In the genomic region with DNA sequence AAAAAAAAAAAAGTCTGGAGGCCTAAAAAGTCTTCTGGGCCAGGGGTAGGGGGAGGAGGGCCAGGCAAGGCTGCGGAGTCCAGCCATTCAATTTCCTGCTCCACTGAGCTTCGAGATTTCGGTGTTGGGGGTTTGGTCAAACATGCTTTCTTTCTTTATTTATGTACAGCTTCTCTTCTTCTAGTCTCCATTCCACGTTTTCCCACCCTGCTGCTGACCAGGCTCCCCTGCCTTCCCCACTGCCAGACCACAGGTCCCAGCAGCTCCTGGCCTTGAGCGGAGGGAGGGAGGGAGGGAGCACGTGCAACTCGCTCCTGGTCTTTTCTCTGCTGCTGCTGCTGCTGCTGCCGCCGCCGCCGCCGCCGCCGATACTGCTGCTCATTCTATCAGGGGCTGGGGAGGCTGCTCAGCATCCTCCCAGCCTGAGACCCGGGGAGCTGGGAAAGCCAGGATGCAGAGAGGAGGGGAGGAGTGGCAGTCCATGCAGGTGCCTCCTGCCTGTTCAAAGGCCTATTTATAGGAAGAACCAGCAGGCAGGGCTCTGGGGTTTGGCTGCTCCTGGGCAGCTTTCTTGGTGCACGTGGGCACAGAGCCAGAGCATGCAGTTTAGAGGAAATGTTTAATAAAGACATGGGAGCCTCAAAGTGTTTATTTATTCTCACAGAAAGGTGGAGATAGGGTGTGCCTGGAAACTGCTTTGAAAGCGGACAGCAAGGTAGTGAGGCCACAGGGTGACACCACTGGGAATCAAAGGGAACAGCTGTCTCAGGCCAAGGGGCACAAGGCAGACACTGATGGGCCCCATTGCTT, we compare ENCODE assay signal across 2 cellular contexts.
A peak's percentile ranks its signal among the peaks of the same experiment; 100 is the strongest.
TF ChIP-seq lines count a peak whose summit lies in the region.

No MANE protein-coding gene starts in this region.

TF ChIP-seq in GM12878, 131 proteins besides CTCF, POLR2A, EP300 and RAD21:
- no peak for TF ChIP-seq RAD51 (IDR thresholded peaks at IDR 0.05)
- TF ChIP-seq ATF7 (IDR thresholded peaks at IDR 0.05; ENCODE audit: low read depth) = no peak
- no peak for TF ChIP-seq BCL11A (IDR thresholded peaks at IDR 0.05; ENCODE audit: low read depth, low read length)
- TF ChIP-seq RELA (IDR thresholded peaks at IDR 0.05; ENCODE audit: borderline replicate concordance, partially characterized antibody) = no peak
- TF ChIP-seq ZBTB4 (CRISPR knock-in tag; IDR thresholded peaks at IDR 0.05) = no peak
- TF ChIP-seq ZNF217 (IDR thresholded peaks at IDR 0.05) = no peak
- no peak for TF ChIP-seq CEBPB (IDR thresholded peaks at IDR 0.05; ENCODE audit: borderline replicate concordance in 1 of 2, low read depth in 2 of 2, low read length in 2 of 2)
- TF ChIP-seq ZNF24 (IDR thresholded peaks at IDR 0.05) = no peak
- TF ChIP-seq FOXK2 (IDR thresholded peaks at IDR 0.05) = no peak
- TF ChIP-seq PML (IDR thresholded peaks at IDR 0.05; ENCODE audit: low read length) = no peak
- TF ChIP-seq NBN (IDR thresholded peaks at IDR 0.05) = no peak
- TF ChIP-seq, protein P1, sequence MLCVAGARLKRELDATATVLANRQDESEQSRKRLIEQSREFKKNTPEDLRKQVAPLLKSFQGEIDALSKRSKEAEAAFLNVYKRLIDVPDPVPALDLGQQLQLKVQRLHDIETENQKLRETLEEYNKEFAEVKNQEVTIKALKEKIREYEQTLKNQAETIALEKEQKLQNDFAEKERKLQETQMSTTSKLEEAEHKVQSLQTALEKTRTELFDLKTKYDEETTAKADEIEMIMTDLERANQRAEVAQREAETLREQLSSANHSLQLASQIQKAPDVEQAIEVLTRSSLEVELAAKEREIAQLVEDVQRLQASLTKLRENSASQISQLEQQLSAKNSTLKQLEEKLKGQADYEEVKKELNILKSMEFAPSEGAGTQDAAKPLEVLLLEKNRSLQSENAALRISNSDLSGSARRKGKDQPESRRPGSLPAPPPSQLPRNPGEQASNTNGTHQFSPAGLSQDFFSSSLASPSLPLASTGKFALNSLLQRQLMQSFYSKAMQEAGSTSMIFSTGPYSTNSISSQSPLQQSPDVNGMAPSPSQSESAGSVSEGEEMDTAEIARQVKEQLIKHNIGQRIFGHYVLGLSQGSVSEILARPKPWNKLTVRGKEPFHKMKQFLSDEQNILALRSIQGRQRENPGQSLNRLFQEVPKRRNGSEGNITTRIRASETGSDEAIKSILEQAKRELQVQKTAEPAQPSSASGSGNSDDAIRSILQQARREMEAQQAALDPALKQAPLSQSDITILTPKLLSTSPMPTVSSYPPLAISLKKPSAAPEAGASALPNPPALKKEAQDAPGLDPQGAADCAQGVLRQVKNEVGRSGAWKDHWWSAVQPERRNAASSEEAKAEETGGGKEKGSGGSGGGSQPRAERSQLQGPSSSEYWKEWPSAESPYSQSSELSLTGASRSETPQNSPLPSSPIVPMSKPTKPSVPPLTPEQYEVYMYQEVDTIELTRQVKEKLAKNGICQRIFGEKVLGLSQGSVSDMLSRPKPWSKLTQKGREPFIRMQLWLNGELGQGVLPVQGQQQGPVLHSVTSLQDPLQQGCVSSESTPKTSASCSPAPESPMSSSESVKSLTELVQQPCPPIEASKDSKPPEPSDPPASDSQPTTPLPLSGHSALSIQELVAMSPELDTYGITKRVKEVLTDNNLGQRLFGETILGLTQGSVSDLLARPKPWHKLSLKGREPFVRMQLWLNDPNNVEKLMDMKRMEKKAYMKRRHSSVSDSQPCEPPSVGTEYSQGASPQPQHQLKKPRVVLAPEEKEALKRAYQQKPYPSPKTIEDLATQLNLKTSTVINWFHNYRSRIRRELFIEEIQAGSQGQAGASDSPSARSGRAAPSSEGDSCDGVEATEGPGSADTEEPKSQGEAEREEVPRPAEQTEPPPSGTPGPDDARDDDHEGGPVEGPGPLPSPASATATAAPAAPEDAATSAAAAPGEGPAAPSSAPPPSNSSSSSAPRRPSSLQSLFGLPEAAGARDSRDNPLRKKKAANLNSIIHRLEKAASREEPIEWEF (IDR thresholded peaks at IDR 0.05; ENCODE audit: insufficient replicate concordance, low read depth, low read length) = no peak
- no peak for TF ChIP-seq BCL3 (IDR thresholded peaks at IDR 0.05; ENCODE audit: borderline replicate concordance, insufficient read depth, low read depth, low read length, poor library complexity, severe bottlenecking)
- TF ChIP-seq, protein P2, sequence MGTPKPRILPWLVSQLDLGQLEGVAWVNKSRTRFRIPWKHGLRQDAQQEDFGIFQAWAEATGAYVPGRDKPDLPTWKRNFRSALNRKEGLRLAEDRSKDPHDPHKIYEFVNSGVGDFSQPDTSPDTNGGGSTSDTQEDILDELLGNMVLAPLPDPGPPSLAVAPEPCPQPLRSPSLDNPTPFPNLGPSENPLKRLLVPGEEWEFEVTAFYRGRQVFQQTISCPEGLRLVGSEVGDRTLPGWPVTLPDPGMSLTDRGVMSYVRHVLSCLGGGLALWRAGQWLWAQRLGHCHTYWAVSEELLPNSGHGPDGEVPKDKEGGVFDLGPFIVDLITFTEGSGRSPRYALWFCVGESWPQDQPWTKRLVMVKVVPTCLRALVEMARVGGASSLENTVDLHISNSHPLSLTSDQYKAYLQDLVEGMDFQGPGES (IDR thresholded peaks at IDR 0.05) = no peak
- no peak for TF ChIP-seq EZH2 (IDR thresholded peaks at IDR 0.05; ENCODE audit: borderline replicate concordance, control insufficient read depth, low read depth, low read length)
- TF ChIP-seq GATAD2B (conservative IDR thresholded peaks at IDR 0.05; ENCODE audit: low read depth) = no peak

TF ChIP-seq in HepG2, 621 proteins besides CTCF, POLR2A, EP300 and RAD21 (continues in another document):
- TF ChIP-seq AKAP8 (CRISPR knock-in tag; IDR thresholded peaks at IDR 0.05) (no peak), HNF4A (CRISPR knock-in tag; IDR thresholded peaks at IDR 0.05) (peak; percentile 29; the same call in 1 of the 2 replicates), ZNF772 (CRISPR knock-in tag; IDR thresholded peaks at IDR 0.05) (no peak), NR2F1 (CRISPR knock-in tag; IDR thresholded peaks at IDR 0.05) (no peak), LCORL (IDR thresholded peaks at IDR 0.05) (no peak), LCORL (CRISPR knock-in tag; IDR thresholded peaks at IDR 0.05) (0 out of 2 replicates have a peak, but pooled peaks have one; percentile 40), ELF4 (CRISPR knock-in tag; IDR thresholded peaks at IDR 0.05; ENCODE audit: borderline replicate concordance) (no peak), ZKSCAN1 (IDR thresholded peaks at IDR 0.05; ENCODE audit: low read length) (no peak), BRD4 (CRISPR knock-in tag; IDR thresholded peaks at IDR 0.05) (peak; percentile 63; the same call in 1 of the 2 replicates), PRMT3 (CRISPR knock-in tag; IDR thresholded peaks at IDR 0.05; ENCODE audit: borderline replicate concordance, low read depth) (no peak), KDM2A (CRISPR knock-in tag; IDR thresholded peaks at IDR 0.05; ENCODE audit: borderline replicate concordance, low read depth) (peak; percentile 68; the same call in 1 of the 2 replicates), MLX (CRISPR knock-in tag; IDR thresholded peaks at IDR 0.05) (peak; percentile 39; the same call in 1 of the 2 replicates), NBN (conservative IDR thresholded peaks at IDR 0.05) (no peak), ZBTB1 (CRISPR knock-in tag; IDR thresholded peaks at IDR 0.05; ENCODE audit: borderline replicate concordance) (no peak), ZNF30 (CRISPR knock-in tag; IDR thresholded peaks at IDR 0.05) (no peak), HNRNPLL (IDR thresholded peaks at IDR 0.05; ENCODE audit: low read depth, low read length, poor library complexity, severe bottlenecking) (peak; percentile 33), ZFYVE20 (CRISPR knock-in tag; IDR thresholded peaks at IDR 0.05; ENCODE audit: borderline replicate concordance, low read depth) (no peak), ZNF3 (CRISPR knock-in tag; IDR thresholded peaks at IDR 0.05) (0 out of 2 replicates have a peak, but pooled peaks have one; percentile 45), ZFP1 (CRISPR knock-in tag; IDR thresholded peaks at IDR 0.05) (0 out of 2 replicates have a peak, but pooled peaks have one; percentile 14), HCFC1 (IDR thresholded peaks at IDR 0.05; ENCODE audit: low read depth, low read length) (no peak), PHB2 (IDR thresholded peaks at IDR 0.05; ENCODE audit: partially characterized antibody) (no peak), CSRNP2 (CRISPR knock-in tag; conservative IDR thresholded peaks at IDR 0.05; ENCODE audit: low read depth) (no peak), ZBTB39 (CRISPR knock-in tag; IDR thresholded peaks at IDR 0.05) (no peak), ZBTB42 (CRISPR knock-in tag; IDR thresholded peaks at IDR 0.05) (0 out of 2 replicates have a peak, but pooled peaks have one; percentile 43)
- TF ChIP-seq, protein P3, sequence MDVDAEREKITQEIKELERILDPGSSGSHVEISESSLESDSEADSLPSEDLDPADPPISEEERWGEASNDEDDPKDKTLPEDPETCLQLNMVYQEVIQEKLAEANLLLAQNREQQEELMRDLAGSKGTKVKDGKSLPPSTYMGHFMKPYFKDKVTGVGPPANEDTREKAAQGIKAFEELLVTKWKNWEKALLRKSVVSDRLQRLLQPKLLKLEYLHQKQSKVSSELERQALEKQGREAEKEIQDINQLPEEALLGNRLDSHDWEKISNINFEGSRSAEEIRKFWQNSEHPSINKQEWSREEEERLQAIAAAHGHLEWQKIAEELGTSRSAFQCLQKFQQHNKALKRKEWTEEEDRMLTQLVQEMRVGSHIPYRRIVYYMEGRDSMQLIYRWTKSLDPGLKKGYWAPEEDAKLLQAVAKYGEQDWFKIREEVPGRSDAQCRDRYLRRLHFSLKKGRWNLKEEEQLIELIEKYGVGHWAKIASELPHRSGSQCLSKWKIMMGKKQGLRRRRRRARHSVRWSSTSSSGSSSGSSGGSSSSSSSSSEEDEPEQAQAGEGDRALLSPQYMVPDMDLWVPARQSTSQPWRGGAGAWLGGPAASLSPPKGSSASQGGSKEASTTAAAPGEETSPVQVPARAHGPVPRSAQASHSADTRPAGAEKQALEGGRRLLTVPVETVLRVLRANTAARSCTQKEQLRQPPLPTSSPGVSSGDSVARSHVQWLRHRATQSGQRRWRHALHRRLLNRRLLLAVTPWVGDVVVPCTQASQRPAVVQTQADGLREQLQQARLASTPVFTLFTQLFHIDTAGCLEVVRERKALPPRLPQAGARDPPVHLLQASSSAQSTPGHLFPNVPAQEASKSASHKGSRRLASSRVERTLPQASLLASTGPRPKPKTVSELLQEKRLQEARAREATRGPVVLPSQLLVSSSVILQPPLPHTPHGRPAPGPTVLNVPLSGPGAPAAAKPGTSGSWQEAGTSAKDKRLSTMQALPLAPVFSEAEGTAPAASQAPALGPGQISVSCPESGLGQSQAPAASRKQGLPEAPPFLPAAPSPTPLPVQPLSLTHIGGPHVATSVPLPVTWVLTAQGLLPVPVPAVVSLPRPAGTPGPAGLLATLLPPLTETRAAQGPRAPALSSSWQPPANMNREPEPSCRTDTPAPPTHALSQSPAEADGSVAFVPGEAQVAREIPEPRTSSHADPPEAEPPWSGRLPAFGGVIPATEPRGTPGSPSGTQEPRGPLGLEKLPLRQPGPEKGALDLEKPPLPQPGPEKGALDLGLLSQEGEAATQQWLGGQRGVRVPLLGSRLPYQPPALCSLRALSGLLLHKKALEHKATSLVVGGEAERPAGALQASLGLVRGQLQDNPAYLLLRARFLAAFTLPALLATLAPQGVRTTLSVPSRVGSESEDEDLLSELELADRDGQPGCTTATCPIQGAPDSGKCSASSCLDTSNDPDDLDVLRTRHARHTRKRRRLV (CRISPR knock-in tag; IDR thresholded peaks at IDR 0.05) = 0 out of 2 replicates have a peak, but pooled peaks have one; percentile 7
- TF ChIP-seq, protein P4, sequence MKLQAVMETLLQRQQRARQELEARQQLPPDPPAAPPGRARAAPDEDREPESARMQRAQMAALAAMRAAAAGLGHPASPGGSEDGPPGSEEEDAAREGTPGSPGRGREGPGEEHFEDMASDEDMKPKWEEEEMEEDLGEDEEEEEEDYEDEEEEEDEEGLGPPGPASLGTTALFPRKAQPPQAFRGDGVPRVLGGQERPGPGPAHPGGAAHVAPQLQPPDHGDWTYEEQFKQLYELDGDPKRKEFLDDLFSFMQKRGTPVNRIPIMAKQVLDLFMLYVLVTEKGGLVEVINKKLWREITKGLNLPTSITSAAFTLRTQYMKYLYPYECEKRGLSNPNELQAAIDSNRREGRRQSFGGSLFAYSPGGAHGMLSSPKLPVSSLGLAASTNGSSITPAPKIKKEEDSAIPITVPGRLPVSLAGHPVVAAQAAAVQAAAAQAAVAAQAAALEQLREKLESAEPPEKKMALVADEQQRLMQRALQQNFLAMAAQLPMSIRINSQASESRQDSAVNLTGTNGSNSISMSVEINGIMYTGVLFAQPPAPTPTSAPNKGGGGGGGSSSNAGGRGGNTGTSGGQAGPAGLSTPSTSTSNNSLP (IDR thresholded peaks at IDR 0.05; ENCODE audit: low read depth, low read length) = no peak
- TF ChIP-seq, protein P5, sequence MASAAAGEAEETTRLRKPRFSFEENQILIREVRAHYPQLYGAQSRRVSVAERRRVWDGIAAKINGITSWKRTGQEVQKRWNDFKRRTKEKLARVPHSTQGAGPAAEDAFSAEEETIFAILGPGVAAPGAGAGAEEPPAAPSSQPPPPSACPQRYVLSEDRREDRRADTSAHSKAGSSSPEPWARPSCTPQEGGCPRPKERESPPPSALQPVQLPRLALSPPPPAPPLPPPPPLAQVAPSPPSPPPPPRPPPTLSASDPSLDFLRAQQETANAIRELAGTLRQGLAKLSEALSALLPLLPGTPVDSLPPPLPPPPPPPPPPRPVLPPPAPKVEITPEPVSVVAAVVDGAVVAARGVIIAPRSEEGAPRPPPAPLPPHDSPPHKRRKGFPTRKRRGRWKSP (CRISPR knock-in tag; IDR thresholded peaks at IDR 0.05) = 0 out of 2 replicates have a peak, but pooled peaks have one; percentile 31
